10 cellular contexts compared by ENCODE assay signal in genomic region chr3:69385033-69385722, GRCh38. TPM values are rescaled to one million over a fixed set of nuclear protein-coding genes. Genes with fewer than 3 reads are reported as not detected.
DNase-seq lines count a peak whose midpoint lies in the region; ATAC-seq, FAIRE-seq and TF ChIP-seq lines count a peak whose summit lies in the region.
"Had no signal": no experiment of that assay in that cellular context is flagged by ENCODE, and none has a peak within 500 bp of the region (broad histone marks: within the 10 kb centered on the region; RNA-seq: fewer than 3 reads in every experiment).

No MANE protein-coding gene starts in this region.

- H3K9me3 ChIP-seq in SJCRH30 (replicated peaks) = no peaks in the 10 kb centered on the region
- no peaks in the 10 kb centered on the region for H3K9me3 ChIP-seq in pancreas

- DNase-seq in ELF-1 (ENCODE audit: low read depth, low spot score) = peak; percentile 18
- DNase-seq in SJCRH30 = no peak
- peak; percentile 74 for DNase-seq in globus pallidus (ENCODE audit: low spot score)
- no peak for DNase-seq in pancreas
- DNase-seq in COLO668 (lab: John Stamatoyannopoulos, UW; ENCODE audit: unreplicated experiment) = no peak
- no peak for DNase-seq in mucosa of gallbladder (ENCODE audit: low spot score)
- DNase-seq: central memory CD4-positive, alpha-beta T cell; NCI-H1436 had no signal

- H3K4me3 ChIP-seq in SJCRH30 = peak overlapping the region; percentile 43
- peak overlapping the region in 3 of 4 donors; percentile 22 to 50 (median 36) for H3K4me3 ChIP-seq in pancreas

- intact Hi-C loops in pancreas (cut with DNase I) = no loop called here

- H3K36me3 ChIP-seq in SJCRH30 (no peaks in the 10 kb centered on the region), pancreas (no peaks in the 10 kb centered on the region)

- TF ChIP-seq CTCF in pancreas (IDR thresholded peaks at IDR 0.05) = no peak

- WGBS in pancreas, 2 donors = 27% methylated on average over 11 of the region's 11 CpGs

- H3K27me3 ChIP-seq in SJCRH30 (no peaks in the 10 kb centered on the region), pancreas (peaks cover 0 to 16% (median 0%) of the 10 kb centered on the region in 4 donors)

- ATAC-seq in pancreas (peak in 1 of 4 donors; percentile 10), GM18861 (IDR thresholded peaks at IDR 0.05; ENCODE audit: unreplicated experiment) (no peak), HG02763 (IDR thresholded peaks at IDR 0.05; ENCODE audit: unreplicated experiment) (no peak)

- no peaks in the 10 kb centered on the region for H3K4me1 ChIP-seq in SJCRH30
- H3K4me1 ChIP-seq in pancreas = peaks cover 0 to 4% (median 0%) of the 10 kb centered on the region in 3 donors

- no peak for FAIRE-seq in pancreas (lab: Jason Lieb, UNC)

- H3K27ac ChIP-seq in SJCRH30 (no peak overlapping the region), pancreas (no peak overlapping the region)

RNA-seq across cellular contexts. Expression of gene FRMD4B, which starts 0.7 kb away (rescaled TPM):
- 3.8 and 4.4 TPM in 2 replicates for total RNA-seq in SJCRH30 (2014; rRNA removed; shearing (Covaris generic))
- total RNA-seq in pancreas = 10 to 100 TPM in 2 of 6 donors, 1 to 10 TPM in 4; 4.9 to 20.0 (median 9.3) TPM
- polyA plus RNA-seq in pancreas = 1 to 10 TPM; 5.2 to 6.0 TPM
- total RNA-seq in mucosa of gallbladder = 34.1 TPM

Comparison
In these comparisons a context has a peak if more than half of its experiments do, and no peak if none do; other contexts are left out.
1. DNase-seq: peak in ELF-1 (single experiment) and globus pallidus (single experiment); none in SJCRH30 (0 of 2), pancreas (0 of 6), COLO668 (single experiment) and mucosa of gallbladder (single experiment).